18 cellular contexts compared by ENCODE assay signal in genomic region chr2:42659601-42660000, GRCh38.
A peak's percentile ranks its signal among the peaks of the same experiment; 100 is the strongest.
DNase-seq lines count a peak whose midpoint lies in the region; ATAC-seq and TF ChIP-seq lines count a peak whose summit lies in the region.
"Had no signal": no experiment of that assay in that cellular context is flagged by ENCODE, and none has a peak within 500 bp of the region (broad histone marks: within the 10 kb centered on the region; RNA-seq: fewer than 3 reads in every experiment).

No MANE protein-coding gene starts in this region.

- H3K27me3 ChIP-seq in SK-N-SH (ENCODE audit: insufficient read depth), result no peaks in the 10 kb centered on the region
- H3K27me3 ChIP-seq: colonic mucosa, heart left ventricle, tibial artery had no signal

- H3K4me1 ChIP-seq in SK-N-SH (ENCODE audit: control insufficient read depth in 1 of 2, insufficient read depth in 2 of 2, low read depth in 1 of 2, low read length in 1 of 2), result peaks cover 0 to 3% of the 10 kb centered on the region in 2 experiments; a peak in 1 of 4 replicates
- H3K4me1 ChIP-seq: colonic mucosa, tibial artery had no signal

- TF ChIP-seq RAD21 in SK-N-SH (IDR thresholded peaks at IDR 0.05; ENCODE audit: low read length), result no peak

- H3K9me2 ChIP-seq in SK-N-SH, result no peaks in the 10 kb centered on the region

- peaks cover 38% of the 10 kb centered on the region for H3K4me1 Mint-ChIP-seq in WTC11

- H3K36me3 Mint-ChIP-seq in WTC11, result peaks cover 25% of the 10 kb centered on the region

- H3K9me3 Mint-ChIP-seq in WTC11, result no peaks in the 10 kb centered on the region
- H3K9me3 Mint-ChIP-seq: activated T-cell treated with anti-CD3 and anti-CD28 coated beads, Interleukin-2, amount 50 U/mL, for 4 hours; CD4-positive, alpha-beta T cell had no signal

- H3K9me3 ChIP-seq in SK-N-SH, result no peaks in the 10 kb centered on the region; the same call in 1 of the 2 replicates
- H3K9me3 ChIP-seq: colonic mucosa, heart left ventricle, tibial artery had no signal

- no peak overlapping the region for H3K9ac ChIP-seq in SK-N-SH

- no peaks in the 10 kb centered on the region for H3F3A ChIP-seq in SK-N-SH (replicated peaks; ENCODE audit: insufficient read depth)

- no peak overlapping the region for H3K27ac ChIP-seq in substantia nigra (ENCODE audit: low read depth, low read length, poor library complexity, severe bottlenecking)
- peak overlapping the region in 1 of 2 experiments; percentile 18; a peak in 1 of 4 replicates for H3K27ac ChIP-seq in SK-N-SH (ENCODE audit: low read depth in 2 of 2, low read length in 1 of 2)
- H3K27ac ChIP-seq: colonic mucosa, heart left ventricle, tibial artery had no signal

- ATAC-seq in WTC11, result peak; percentile 34; the same call in 1 of the 2 replicates
- ATAC-seq in HG03280 (IDR thresholded peaks at IDR 0.05; ENCODE audit: unreplicated experiment), result no peak
- ATAC-seq: activated T-cell treated with anti-CD3 and anti-CD28 coated beads, Interleukin-2, amount 50 U/mL, for 4 hours; heart left ventricle had no signal

- WGBS in SK-N-SH (ENCODE audit: low lambda C conversion rate), result 70% methylated on average over 4 of the region's 4 CpGs

- no peaks in the 10 kb centered on the region for H3K79me2 ChIP-seq in SK-N-SH (ENCODE audit: insufficient read depth)

- CTCF ChIA-PET in WTC11 (lab: Charles Lee) (interaction anchor here (1.0 to 1.4 kb wide), 3 partner anchors 52 to 177 kb away, joined by 3 to 5 read pairs (median 3); no protein-coding TSS in a partner anchor), SK-N-SH (lab: Yijun Ruan, JAX) (interaction anchor here (0.7 to 2.6 kb wide), 7 partner anchors 16 to 274 kb away, joined by 3 to 10 read pairs (median 4); no protein-coding TSS in a partner anchor)

- H3K27me3 Mint-ChIP-seq in WTC11 (ENCODE audit: low read depth), result no peaks in the 10 kb centered on the region
- H3K27me3 Mint-ChIP-seq: CD4-positive, alpha-beta T cell had no signal

- no peak overlapping the region for H3K4me3 ChIP-seq in SK-N-SH (ENCODE audit: low read depth in 2 of 2, low read length in 1 of 2)
- H3K4me3 ChIP-seq: colonic mucosa, heart left ventricle, tibial artery had no signal

- TF ChIP-seq EP300 in SK-N-SH (IDR thresholded peaks at IDR 0.05; ENCODE audit: borderline replicate concordance in 1 of 2, low read depth in 1 of 2, low read length in 1 of 2), result no peak

- no peak overlapping the region for H2AFZ ChIP-seq in SK-N-SH (ENCODE audit: low read depth)

- no peaks in the 10 kb centered on the region for H4K20me1 ChIP-seq in SK-N-SH (ENCODE audit: insufficient read depth)

- H3K27ac Mint-ChIP-seq in WTC11, result peak overlapping the region; percentile 98
- H3K27ac Mint-ChIP-seq: CD4-positive, alpha-beta T cell had no signal

- H3K36me3 ChIP-seq in SK-N-SH (replicated peaks in 1 of 2; ENCODE audit: control insufficient read depth in 1 of 2, insufficient read depth in 2 of 2, low read length in 1 of 2), result peaks cover 14 to 19% of the 10 kb centered on the region in 2 experiments
- H3K36me3 ChIP-seq: colonic mucosa had no signal

- no peak for TF ChIP-seq CTCF in WTC11 (IDR thresholded peaks at IDR 0.05)
- no peak for TF ChIP-seq CTCF in SK-N-SH (IDR thresholded peaks at IDR 0.05)

- no peak overlapping the region for H3K4me2 ChIP-seq in SK-N-SH

- DNase-seq in NCI-H2196 (lab: John Stamatoyannopoulos, UW; ENCODE audit: unreplicated experiment) (peak; percentile 19), NCI-H2196 treated with DMSO at 0.1 percent for 48 hours (lab: John Stamatoyannopoulos, UW; ENCODE audit: unreplicated experiment) (no peak), WTC11 (ENCODE audit: low spot score) (no peak), globus pallidus (ENCODE audit: low spot score) (peak; percentile 39), substantia nigra (lab: John Stamatoyannopoulos, UW) (peak in 27 of 49 donors; percentile 1 to 56 (median 19)), SK-N-SH (no peak), DMS53 treated with DMSO at 0.1 percent for 48 hours (lab: John Stamatoyannopoulos, UW; ENCODE audit: unreplicated experiment) (no peak)
- DNase-seq: activated T-cell treated with anti-CD3 and anti-CD28 coated beads, Interleukin-2, amount 50 U/mL, for 4 hours; CD4-positive, alpha-beta T cell; colonic mucosa; HCEC 1CT; heart left ventricle; NCI-H226; SIG-M5; stimulated activated CD4-positive, alpha-beta T cell treated with anti-CD3 and anti-CD28 coated beads, Interleukin-4, amount 100 ng/mL, for 4 hours; T-helper 9 cell; tibial artery had no signal

- POLR2A ChIA-PET in WTC11 (lab: Charles Lee) (interaction anchor here (1.0 kb wide), 1 partner anchor 277 kb away, joined by 3 read pairs; no protein-coding TSS in a partner anchor), SK-N-SH (lab: Yijun Ruan, JAX) (no interaction called here)

- H3K4me3 Mint-ChIP-seq in WTC11, result no peak overlapping the region
- H3K4me3 Mint-ChIP-seq: activated T-cell treated with anti-CD3 and anti-CD28 coated beads, Interleukin-2, amount 50 U/mL, for 4 hours; CD4-positive, alpha-beta T cell had no signal

TF ChIP-seq in WTC11, 78 proteins besides CTCF, POLR2A, EP300 and RAD21 (continues in another document):
- TF ChIP-seq ZNF219 (CRISPR knock-in tag; IDR thresholded peaks at IDR 0.05; ENCODE audit: borderline replicate concordance) (no peak), ETV6 (CRISPR knock-in tag; IDR thresholded peaks at IDR 0.05) (no peak), E2F4 (CRISPR knock-in tag; IDR thresholded peaks at IDR 0.05; ENCODE audit: borderline replicate concordance, low read depth) (no peak)
- TF ChIP-seq, protein P1, sequence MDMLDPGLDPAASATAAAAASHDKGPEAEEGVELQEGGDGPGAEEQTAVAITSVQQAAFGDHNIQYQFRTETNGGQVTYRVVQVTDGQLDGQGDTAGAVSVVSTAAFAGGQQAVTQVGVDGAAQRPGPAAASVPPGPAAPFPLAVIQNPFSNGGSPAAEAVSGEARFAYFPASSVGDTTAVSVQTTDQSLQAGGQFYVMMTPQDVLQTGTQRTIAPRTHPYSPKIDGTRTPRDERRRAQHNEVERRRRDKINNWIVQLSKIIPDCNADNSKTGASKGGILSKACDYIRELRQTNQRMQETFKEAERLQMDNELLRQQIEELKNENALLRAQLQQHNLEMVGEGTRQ (CRISPR knock-in tag; IDR thresholded peaks at IDR 0.05), result no peak
- TF ChIP-seq, protein P2, sequence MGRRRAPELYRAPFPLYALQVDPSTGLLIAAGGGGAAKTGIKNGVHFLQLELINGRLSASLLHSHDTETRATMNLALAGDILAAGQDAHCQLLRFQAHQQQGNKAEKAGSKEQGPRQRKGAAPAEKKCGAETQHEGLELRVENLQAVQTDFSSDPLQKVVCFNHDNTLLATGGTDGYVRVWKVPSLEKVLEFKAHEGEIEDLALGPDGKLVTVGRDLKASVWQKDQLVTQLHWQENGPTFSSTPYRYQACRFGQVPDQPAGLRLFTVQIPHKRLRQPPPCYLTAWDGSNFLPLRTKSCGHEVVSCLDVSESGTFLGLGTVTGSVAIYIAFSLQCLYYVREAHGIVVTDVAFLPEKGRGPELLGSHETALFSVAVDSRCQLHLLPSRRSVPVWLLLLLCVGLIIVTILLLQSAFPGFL (CRISPR knock-in tag; IDR thresholded peaks at IDR 0.05; ENCODE audit: borderline replicate concordance), result no peak

TF ChIP-seq in SK-N-SH, 30 proteins besides CTCF, POLR2A, EP300 and RAD21:
- TF ChIP-seq NFIC (IDR thresholded peaks at IDR 0.05; ENCODE audit: borderline replicate concordance) (no peak), GABPA (IDR thresholded peaks at IDR 0.05; ENCODE audit: low read depth) (no peak), EZH2phosphoT487 (IDR thresholded peaks at IDR 0.05; ENCODE audit: borderline replicate concordance, low read depth) (no peak), YY1 (IDR thresholded peaks at IDR 0.05; ENCODE audit: low read depth) (no peak), FOXJ3 (CRISPR knock-in tag; IDR thresholded peaks at IDR 0.05) (no peak), PBX3 (IDR thresholded peaks at IDR 0.05) (no peak), MXI1 (IDR thresholded peaks at IDR 0.05; ENCODE audit: low read depth, low read length) (no peak), FOSL2 (IDR thresholded peaks at IDR 0.05; ENCODE audit: borderline replicate concordance, low read depth) (no peak)
TF ChIP-seq in SK-N-SH: peak in this region for 0.

Comparison
In these comparisons a context has a peak if more than half of its experiments do, and no peak if none do; other contexts are left out.
1. DNase-seq: peak in NCI-H2196 (single experiment), globus pallidus (single experiment) and substantia nigra (27 of 49); none in NCI-H2196 treated with DMSO at 0.1 percent for 48 hours (single experiment), WTC11 (single experiment), SK-N-SH (single experiment) and DMS53 treated with DMSO at 0.1 percent for 48 hours (single experiment).